In the genomic region with DNA sequence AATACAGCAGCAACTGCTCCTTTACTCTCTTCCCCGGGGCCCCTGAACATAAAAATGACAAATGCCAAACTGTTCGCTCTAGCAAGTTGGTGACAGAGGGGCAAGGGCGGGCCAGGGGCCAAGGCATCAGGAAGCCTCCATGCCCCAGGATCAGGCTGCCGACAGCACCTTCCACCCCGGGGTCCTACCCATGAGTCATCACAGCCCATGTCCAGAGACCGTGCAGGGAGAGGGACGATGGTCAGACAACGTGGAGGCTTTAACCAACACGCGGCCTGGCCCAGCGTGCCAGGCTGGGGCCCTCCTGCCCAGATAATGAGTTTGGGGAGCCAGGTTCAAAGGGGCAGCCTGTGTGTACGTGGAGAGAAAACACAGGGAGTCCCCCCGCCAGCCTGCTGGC, we compare ENCODE assay signal across 17 cellular contexts.
A peak's percentile ranks its signal among the peaks of the same experiment; 100 is the strongest.
DNase-seq lines count a peak whose midpoint lies in the region; ATAC-seq, FAIRE-seq and TF ChIP-seq lines count a peak whose summit lies in the region.
"Had no signal": no experiment of that assay in that cellular context is flagged by ENCODE, and none has a peak within 500 bp of the region (broad histone marks: within the 10 kb centered on the region; RNA-seq: fewer than 3 reads in every experiment).

No MANE protein-coding gene starts in this region.

- TF ChIP-seq RAD21 in H1 (IDR thresholded peaks at IDR 0.05 in 1 of 2, conservative IDR thresholded peaks at IDR 0.05 in 1 of 2; ENCODE audit: low read depth in 2 of 2, low read length in 2 of 2): no peak

- H3K79me2 ChIP-seq in H1 (ENCODE audit: control insufficient read depth in 1 of 2, insufficient read depth in 2 of 2, low read length in 2 of 2): no peaks in the 10 kb centered on the region

- H2BK15ac ChIP-seq in H1 (ENCODE audit: low read length) (peak overlapping the region; percentile 88; the same call in 1 of the 2 replicates), neuronal stem cell (ENCODE audit: low read length) (peak overlapping the region; percentile 78)

- POLR2A ChIA-PET in HEK293 (lab: Yijun Ruan, JAX) (no interaction called here), H1 (lab: Charles Lee; ENCODE audit: partially characterized antibody) (no interaction called here)

- H2BK12ac ChIP-seq in H1 (ENCODE audit: low read depth, low read length) (peak overlapping the region; percentile 60; the same call in 1 of the 2 replicates), neuronal stem cell (ENCODE audit: low read length) (peak overlapping the region; percentile 2)

- WGBS in H1 (ENCODE audit: extremely low coverage in 1 of 2, insufficient coverage in 1 of 2, insufficient read length in 1 of 2, insufficient replicate concordance in 2 of 2, low coverage in 1 of 2, low lambda C conversion rate in 2 of 2, missing lambda C conversion rate in 1 of 2), 2 experiments: 91% methylated on average over 12 of the region's 13 CpGs; no CpG with 5 or more reads in 1 of the 2 experiments
- WGBS in neuronal stem cell (ENCODE audit: extremely low coverage in 2 of 2, insufficient read length in 2 of 2, insufficient replicate concordance in 1 of 2), 2 donors: no CpG with 5 or more reads among the region's 13 CpGs

- H3K36me3 ChIP-seq in HEK293 (ENCODE audit: control insufficient read depth in 2 of 2, insufficient read depth in 1 of 2, low read length in 2 of 2) (no peaks in the 10 kb centered on the region), H1 (ENCODE audit: control insufficient read depth in 2 of 4, insufficient read depth in 4 of 4, low read length in 3 of 4) (no peaks in the 10 kb centered on the region), neuronal stem cell (replicated peaks in 1 of 2; ENCODE audit: control insufficient read depth in 2 of 2, insufficient read depth in 2 of 2, low read length in 2 of 2) (no peaks in the 10 kb centered on the region)
- H3K36me3 ChIP-seq: BLaER1 had no signal

- ATAC-seq in left cardiac atrium: peak; percentile 10 to 41
- ATAC-seq in Right ventricle myocardium superior (ENCODE audit: poor library complexity): no peak
- no peak for ATAC-seq in activated T-helper 17 cell treated with anti-CD3 and anti-CD28 coated beads, Interleukin-2, amount 50 U/mL, for 72 hours (replicated peaks)

- H3K4ac ChIP-seq in H1 (replicated peaks; ENCODE audit: insufficient read length, low read depth, low read length) (no peak overlapping the region), neuronal stem cell (ENCODE audit: low read length) (no peak overlapping the region)

- H4K5ac ChIP-seq in H1 (ENCODE audit: insufficient read length, low read depth, low read length): no peak overlapping the region

- no peak overlapping the region for H3K4me2 ChIP-seq in H1 (ENCODE audit: insufficient read depth in 1 of 2, low read depth in 2 of 2, low read length in 2 of 2)
- H3K4me2 ChIP-seq in neuronal stem cell (ENCODE audit: insufficient read depth, low read length, poor library complexity, severe bottlenecking): no peak overlapping the region
- H3K4me2 ChIP-seq: BLaER1 had no signal

- no peaks in the 10 kb centered on the region for H3K9me3 ChIP-seq in HEK293 (ENCODE audit: control insufficient read depth, insufficient read depth, low read depth, low read length)
- no peaks in the 10 kb centered on the region for H3K9me3 ChIP-seq in H1 (ENCODE audit: insufficient read depth in 2 of 2, low read depth in 1 of 2, low read length in 1 of 2)
- H3K9me3 ChIP-seq in neuronal stem cell (replicated peaks in 1 of 2; ENCODE audit: control insufficient read depth in 2 of 2, insufficient read depth in 1 of 2, low read depth in 1 of 2, low read length in 2 of 2): no peaks in the 10 kb centered on the region
- H3K9me3 ChIP-seq: BLaER1 had no signal

- DNase-seq in left cardiac atrium: no peak
- DNase-seq in Right ventricle myocardium superior: no peak
- no peak for DNase-seq in H1 (ENCODE audit: low read depth in 1 of 2, low spot score in 2 of 2)
- no peak for DNase-seq in neuronal stem cell (ENCODE audit: low spot score)
- DNase-seq in stimulated activated CD4-positive, alpha-beta T cell treated with anti-CD3 and anti-CD28 coated beads, Interleukin-2, amount 100 ng/mL, for 24 hours: no peak
- no peak for DNase-seq in NCI-H510A (lab: John Stamatoyannopoulos, UW)
- DNase-seq: 8988T; CD4-positive, alpha-beta memory T cell; DMS153; DMS79 treated with DMSO at 0.1 percent for 48 hours; GF-D8; GOT3; H9 had no signal

- H3K4me3 ChIP-seq in HEK293 (ENCODE audit: low read depth, low read length) (no peak overlapping the region), H1 (ENCODE audit: extremely low read depth in 1 of 4, insufficient read depth in 2 of 4, low read depth in 3 of 4, low read length in 4 of 4) (no peak overlapping the region), neuronal stem cell (ENCODE audit: low read length in 2 of 2) (no peak overlapping the region)
- H3K4me3 ChIP-seq: BLaER1 had no signal

- H3K9me3 Mint-ChIP-seq in activated T-helper 17 cell treated with anti-CD3 and anti-CD28 coated beads, Interleukin-2, amount 50 U/mL, for 72 hours: no peaks in the 10 kb centered on the region
- H3K9me3 Mint-ChIP-seq: CD4-positive, alpha-beta memory T cell; H9 had no signal

- no peak overlapping the region for H3K14ac ChIP-seq in H1 (ENCODE audit: insufficient read length)
- no peak overlapping the region for H3K14ac ChIP-seq in neuronal stem cell (ENCODE audit: low read length)

- CTCF ChIA-PET in HEK293 (lab: Yijun Ruan, JAX): no interaction called here
- CTCF ChIA-PET in H1 (lab: Charles Lee; ENCODE audit: partially characterized antibody): no interaction called here

- H2BK5ac ChIP-seq in H1 (ENCODE audit: low read depth, low read length) (no peak overlapping the region), neuronal stem cell (ENCODE audit: low read length) (peak overlapping the region; percentile 7)

- peak overlapping the region; percentile 90; the same call in 1 of the 2 replicates for H2BK20ac ChIP-seq in H1 (ENCODE audit: low read length)

- H4K8ac ChIP-seq in H1 (ENCODE audit: extremely low read depth, insufficient read depth, low read length): no peak overlapping the region
- H4K8ac ChIP-seq in neuronal stem cell (ENCODE audit: low read depth, low read length): no peak overlapping the region

- H3K27ac ChIP-seq in HEK293 (ENCODE audit: extremely low read depth, low read depth, low read length) (no peak overlapping the region), H1 (ENCODE audit: low read depth, low read length) (no peak overlapping the region), neuronal stem cell (replicated peaks; ENCODE audit: low read length) (no peak overlapping the region)
- H3K27ac ChIP-seq: BLaER1 had no signal

- no peaks in the 10 kb centered on the region for H3K36me3 Mint-ChIP-seq in activated T-helper 17 cell treated with anti-CD3 and anti-CD28 coated beads, Interleukin-2, amount 50 U/mL, for 72 hours (ENCODE audit: low read depth)
- H3K36me3 Mint-ChIP-seq: CD14-positive monocyte; CD4-positive, alpha-beta memory T cell had no signal

- no peak for FAIRE-seq in H1 (lab: Jason Lieb, UNC)

- H2BK120ac ChIP-seq in H1 (replicated peaks; ENCODE audit: low read depth, low read length) (no peak overlapping the region), neuronal stem cell (ENCODE audit: low read depth, low read length) (no peak overlapping the region)

- intact Hi-C loops in left cardiac atrium (cut with DNase I) (no loop called here), Right ventricle myocardium superior (cut with DNase I) (no loop called here)

- no peaks in the 10 kb centered on the region for H4K20me1 ChIP-seq in H1 (replicated peaks in 1 of 2; ENCODE audit: control insufficient read depth in 1 of 2, insufficient read depth in 2 of 2, low read length in 2 of 2)
- H4K20me1 ChIP-seq: BLaER1 had no signal

- H3K9ac ChIP-seq in H1 (replicated peaks in 1 of 4; ENCODE audit: extremely low read depth in 1 of 4, low read depth in 3 of 4, low read length in 3 of 4) (no peak overlapping the region), neuronal stem cell (ENCODE audit: low read depth, low read length, poor library complexity) (peak overlapping the region; percentile 39)
- H3K9ac ChIP-seq: BLaER1 had no signal

- no peak overlapping the region for H3K27ac Mint-ChIP-seq in activated T-helper 17 cell treated with anti-CD3 and anti-CD28 coated beads, Interleukin-2, amount 50 U/mL, for 72 hours
- H3K27ac Mint-ChIP-seq: CD14-positive monocyte; CD4-positive, alpha-beta memory T cell had no signal

- H3K23me2 ChIP-seq in H1 (ENCODE audit: low read depth, low read length): peaks cover 4% of the 10 kb centered on the region; the same call in 1 of the 2 replicates

- TF ChIP-seq EP300 in H1 (IDR thresholded peaks at IDR 0.05; ENCODE audit: borderline replicate concordance in 1 of 2, low read depth in 2 of 2, low read length in 2 of 2): no peak

- H4K91ac ChIP-seq in H1 (replicated peaks; ENCODE audit: insufficient read length, low read length): peak overlapping the region; percentile 53
- no peak overlapping the region for H4K91ac ChIP-seq in neuronal stem cell (ENCODE audit: low read depth, low read length, poor library complexity)

- H3K27me3 ChIP-seq in H1 (replicated peaks in 1 of 4; ENCODE audit: control insufficient read depth in 3 of 4, extremely low read depth in 1 of 4, insufficient read depth in 3 of 4, low read length in 3 of 4): peaks cover 0 to 10% (median 4%) of the 10 kb centered on the region in 4 experiments; a peak in 2 of 7 replicates
- H3K27me3 ChIP-seq in neuronal stem cell (ENCODE audit: control insufficient read depth in 3 of 3, insufficient read depth in 3 of 3, low read depth in 1 of 3, low read length in 3 of 3): peaks cover 0 to 27% (median 5%) of the 10 kb centered on the region in 3 experiments
- H3K27me3 ChIP-seq: BLaER1 had no signal

- H3K4me1 Mint-ChIP-seq in activated T-helper 17 cell treated with anti-CD3 and anti-CD28 coated beads, Interleukin-2, amount 50 U/mL, for 72 hours: no peaks in the 10 kb centered on the region
- H3K4me1 Mint-ChIP-seq: CD14-positive monocyte; CD4-positive, alpha-beta memory T cell had no signal

- no peaks in the 10 kb centered on the region for H3K27me3 Mint-ChIP-seq in activated T-helper 17 cell treated with anti-CD3 and anti-CD28 coated beads, Interleukin-2, amount 50 U/mL, for 72 hours
- H3K27me3 Mint-ChIP-seq: CD4-positive, alpha-beta memory T cell had no signal

- H3K23ac ChIP-seq in H1 (ENCODE audit: insufficient read length) (no peak overlapping the region), neuronal stem cell (ENCODE audit: low read depth, low read length, poor library complexity) (peak overlapping the region; percentile 16)

- H3K4me3 Mint-ChIP-seq in activated T-helper 17 cell treated with anti-CD3 and anti-CD28 coated beads, Interleukin-2, amount 50 U/mL, for 72 hours: no peak overlapping the region
- H3K4me3 Mint-ChIP-seq: CD14-positive monocyte; CD4-positive, alpha-beta memory T cell; H9 had no signal

- no peaks in the 10 kb centered on the region for H3K79me1 ChIP-seq in H1 (ENCODE audit: low read depth, low read length)
- no peaks in the 10 kb centered on the region for H3K79me1 ChIP-seq in neuronal stem cell (ENCODE audit: low read depth, low read length)

- H3K56ac ChIP-seq in H1 (replicated peaks; ENCODE audit: insufficient read length, low read depth, low read length): no peak overlapping the region

- H3K18ac ChIP-seq in H1 (ENCODE audit: extremely low read depth, low read length): no peak overlapping the region
- peak overlapping the region; percentile 55 for H3K18ac ChIP-seq in neuronal stem cell (ENCODE audit: low read length)

- no peak for TF ChIP-seq POLR2A in H1 (IDR thresholded peaks at IDR 0.05; ENCODE audit: control extremely low read depth in 1 of 2, low read depth in 2 of 2, low read length in 2 of 2)

- H2AK5ac ChIP-seq in H1 (ENCODE audit: low read depth, low read length): peak overlapping the region; percentile 75; the same call in 1 of the 2 replicates
- H2AK5ac ChIP-seq in neuronal stem cell (ENCODE audit: low read depth, low read length): peak overlapping the region; percentile 94

- no peak overlapping the region for H2AFZ ChIP-seq in H1 (ENCODE audit: low read length)
- H2AFZ ChIP-seq in neuronal stem cell (ENCODE audit: low read length): no peak overlapping the region

- H3K4me1 ChIP-seq in HEK293 (ENCODE audit: control insufficient read depth, insufficient read depth, low read length) (no peaks in the 10 kb centered on the region), H1 (replicated peaks in 1 of 4; ENCODE audit: control insufficient read depth in 3 of 4, insufficient read depth in 4 of 4, low read length in 3 of 4) (peaks cover 5 to 32% (median 21%) of the 10 kb centered on the region in 4 experiments), neuronal stem cell (ENCODE audit: control insufficient read depth in 2 of 2, insufficient read depth in 1 of 2, low read depth in 1 of 2, low read length in 2 of 2) (peaks cover 47 to 58% of the 10 kb centered on the region in 2 donors)

- no peak for TF ChIP-seq CTCF in HEK293 (tag by site-specific recombination; IDR thresholded peaks at IDR 0.05)
- TF ChIP-seq CTCF in H1 (IDR thresholded peaks at IDR 0.05; ENCODE audit: control extremely low read depth in 1 of 3, insufficient read depth in 1 of 3, low read depth in 1 of 3, low read length in 3 of 3): no peak

Comparison
In these comparisons a context has a peak if more than half of its experiments do, and no peak if none do; other contexts are left out.
1. ATAC-seq: peak in left cardiac atrium (2 of 2); none in Right ventricle myocardium superior (single experiment) and activated T-helper 17 cell treated with anti-CD3 and anti-CD28 coated beads, Interleukin-2, amount 50 U/mL, for 72 hours (single experiment).